31 cellular contexts compared by ENCODE assay signal in the genomic region with DNA sequence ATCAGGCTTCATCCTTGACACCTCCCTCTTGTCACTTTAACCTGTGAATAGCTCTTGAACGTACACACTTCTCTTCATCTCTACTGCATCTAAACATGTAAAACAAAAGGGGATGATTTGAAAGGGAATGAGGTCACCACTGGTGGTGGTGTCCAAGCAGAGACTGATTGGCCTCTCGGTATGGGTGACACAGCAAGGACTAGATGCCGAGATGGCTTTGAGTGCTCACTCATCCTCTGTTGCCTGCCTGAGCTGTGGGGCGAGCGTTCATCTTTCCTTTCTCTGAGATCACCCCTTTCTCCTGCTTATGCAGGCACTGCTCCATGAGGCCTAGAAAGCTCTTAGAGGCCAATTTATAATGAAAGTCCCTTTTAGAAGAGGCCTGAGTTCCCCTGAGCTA.
"Had no signal": no experiment of that assay in that cellular context is flagged by ENCODE, and none has a peak within 500 bp of the region (broad histone marks: within the 10 kb centered on the region; RNA-seq: fewer than 3 reads in every experiment).

No MANE protein-coding gene starts in this region.

- H3K4me3 ChIP-seq: ascending aorta, breast epithelium, cardiac muscle cell, coronary artery, dorsolateral prefrontal cortex, esophagus squamous epithelium, gastroesophageal sphincter, heart right ventricle had no signal

- H3K9me3 ChIP-seq: ascending aorta, breast epithelium, esophagus squamous epithelium, gastroesophageal sphincter, heart right ventricle had no signal

- H3K4me1 Mint-ChIP-seq: activated CD4-positive, alpha-beta memory T cell treated with anti-CD3 and anti-CD28 coated beads, Interleukin-2, amount 10 ng/mL, durations not matched to agents 7 days and 5 days; activated CD4-positive, alpha-beta T cell treated with anti-CD3 and anti-CD28 coated beads for 36 hours; activated naive CD4-positive, alpha-beta T cell treated with anti-CD3 and anti-CD28 coated beads, Interleukin-2, amount 10 ng/mL, durations not matched to agents 7 days and 5 days; activated naive CD8-positive, alpha-beta T cell treated with anti-CD3 and anti-CD28 coated beads, Interleukin-2, amount 10 ng/mL, durations not matched to agents 7 days and 5 days; brain had no signal

- H3K9me3 Mint-ChIP-seq: activated CD4-positive, alpha-beta memory T cell treated with anti-CD3 and anti-CD28 coated beads, Interleukin-2, amount 10 ng/mL, durations not matched to agents 7 days and 5 days; activated CD4-positive, alpha-beta T cell treated with anti-CD3 and anti-CD28 coated beads, Interleukin-2, amount 10 ng/mL, durations not matched to agents 24 days and 14 days; activated naive CD4-positive, alpha-beta T cell treated with anti-CD3 and anti-CD28 coated beads, Interleukin-2, amount 10 ng/mL, durations not matched to agents 7 days and 5 days; activated naive CD4-positive, alpha-beta T cell treated with anti-CD3 and anti-CD28 coated beads, Interleukin-2, amount 50 U/mL, for 72 hours; activated naive CD8-positive, alpha-beta T cell treated with anti-CD3 and anti-CD28 coated beads, Interleukin-2, amount 10 ng/mL, durations not matched to agents 7 days and 5 days; activated T-cell treated with anti-CD3 and anti-CD28 coated beads, Interleukin-2, amount 50 U/mL, for 72 hours; dendritic cell treated with granulocyte-macrophage colony-stimulating factor and Interleukin-4, amounts not matched to agents 40 ng/mL and 50 ng/mL, for 4 days; T-helper 2 cell treated with Interferon-gamma antibody and Interleukin-4, amounts not matched to agents 5 μg/mL and 100 μg/mL, for 36 hours had no signal

- H3K36me3 Mint-ChIP-seq: activated naive CD4-positive, alpha-beta T cell treated with anti-CD3 and anti-CD28 coated beads, Interleukin-2, amount 10 ng/mL, durations not matched to agents 7 days and 5 days; activated naive CD4-positive, alpha-beta T cell treated with anti-CD3 and anti-CD28 coated beads, Interleukin-2, amount 50 U/mL, for 72 hours; activated naive CD8-positive, alpha-beta T cell treated with anti-CD3 and anti-CD28 coated beads, Interleukin-2, amount 10 ng/mL, durations not matched to agents 7 days and 5 days; brain had no signal

- H3K27me3 Mint-ChIP-seq: brain had no signal

- H3K4me1 ChIP-seq: ascending aorta, breast epithelium, esophagus squamous epithelium, gastroesophageal sphincter, heart right ventricle had no signal

- DNase-seq: activated CD4-positive, alpha-beta memory T cell treated with anti-CD3 and anti-CD28 coated beads, Interleukin-2, amount 10 ng/mL, durations not matched to agents 7 days and 5 days; activated CD4-positive, alpha-beta T cell treated with anti-CD3 and anti-CD28 coated beads for 36 hours; activated CD4-positive, alpha-beta T cell treated with anti-CD3 and anti-CD28 coated beads, Interleukin-2, amount 10 ng/mL, durations not matched to agents 24 days and 14 days; activated CD4-positive, CD25-positive, alpha-beta regulatory T cell; activated CD4-positive, CD25-positive, alpha-beta regulatory T cell treated with anti-CD3 and anti-CD28 coated beads, Interleukin-2, amount 50 U/mL, for 72 hours; activated CD8-positive, alpha-beta memory T cell treated with anti-CD3 and anti-CD28 coated beads, Interleukin-2, amount 50 U/mL, for 4 hours; activated gamma-delta T cell; activated naive CD4-positive, alpha-beta T cell; activated naive CD4-positive, alpha-beta T cell treated with anti-CD3 and anti-CD28 coated beads, Interleukin-2, amount 10 ng/mL, durations not matched to agents 7 days and 5 days; activated naive CD8-positive, alpha-beta T cell treated with anti-CD3 and anti-CD28 coated beads, Interleukin-2, amount 10 ng/mL, durations not matched to agents 7 days and 5 days; activated T-cell treated with anti-CD3 and anti-CD28 coated beads, Interleukin-2, amount 50 U/mL, for 1 hour; activated T-cell treated with anti-CD3 and anti-CD28 coated beads, Interleukin-2, amount 50 U/mL, for 72 hours; central memory CD4-positive, alpha-beta T cell; cerebellar nuclear complex; dorsolateral prefrontal cortex; effector memory CD4-positive, alpha-beta T cell; erythroblast; esophagus squamous epithelium; heart right ventricle; T-helper 1 cell; T-helper 17 cell; T1000 had no signal

- H3K27ac ChIP-seq: ascending aorta, breast epithelium, cardiac muscle cell, coronary artery, dorsolateral prefrontal cortex, esophagus squamous epithelium, gastroesophageal sphincter, heart right ventricle had no signal

- ATAC-seq: activated CD4-positive, alpha-beta T cell treated with anti-CD3 and anti-CD28 coated beads for 36 hours; activated naive CD4-positive, alpha-beta T cell treated with anti-CD3 and anti-CD28 coated beads, Interleukin-2, amount 50 U/mL, for 72 hours; gastroesophageal sphincter; heart right ventricle; T-helper 17 cell had no signal

- H3K27me3 ChIP-seq: ascending aorta, breast epithelium, cardiac muscle cell, dorsolateral prefrontal cortex, esophagus squamous epithelium, gastroesophageal sphincter, heart right ventricle had no signal

- H3K27ac Mint-ChIP-seq: activated CD4-positive, alpha-beta memory T cell treated with anti-CD3 and anti-CD28 coated beads, Interleukin-2, amount 10 ng/mL, durations not matched to agents 7 days and 5 days; activated CD4-positive, alpha-beta T cell treated with anti-CD3 and anti-CD28 coated beads for 36 hours; activated CD4-positive, alpha-beta T cell treated with anti-CD3 and anti-CD28 coated beads, Interleukin-2, amount 10 ng/mL, durations not matched to agents 24 days and 14 days; activated naive CD4-positive, alpha-beta T cell treated with anti-CD3 and anti-CD28 coated beads, Interleukin-2, amount 10 ng/mL, durations not matched to agents 7 days and 5 days; activated naive CD4-positive, alpha-beta T cell treated with anti-CD3 and anti-CD28 coated beads, Interleukin-2, amount 50 U/mL, for 72 hours; activated naive CD8-positive, alpha-beta T cell treated with anti-CD3 and anti-CD28 coated beads, Interleukin-2, amount 10 ng/mL, durations not matched to agents 7 days and 5 days; activated T-cell treated with anti-CD3 and anti-CD28 coated beads, Interleukin-2, amount 50 U/mL, for 72 hours; brain; dendritic cell treated with granulocyte-macrophage colony-stimulating factor and Interleukin-4, amounts not matched to agents 40 ng/mL and 50 ng/mL, for 4 days; T-helper 17 cell; T-helper 2 cell treated with Interferon-gamma antibody and Interleukin-4, amounts not matched to agents 5 μg/mL and 100 μg/mL, for 36 hours had no signal

- H3K36me3 ChIP-seq: ascending aorta, breast epithelium, cardiac muscle cell, esophagus squamous epithelium, gastroesophageal sphincter, heart right ventricle had no signal

- H3K4me3 Mint-ChIP-seq: activated CD4-positive, alpha-beta memory T cell treated with anti-CD3 and anti-CD28 coated beads, Interleukin-2, amount 10 ng/mL, durations not matched to agents 7 days and 5 days; activated CD4-positive, alpha-beta T cell treated with anti-CD3 and anti-CD28 coated beads for 36 hours; activated CD4-positive, alpha-beta T cell treated with anti-CD3 and anti-CD28 coated beads, Interleukin-2, amount 10 ng/mL, durations not matched to agents 24 days and 14 days; activated naive CD4-positive, alpha-beta T cell treated with anti-CD3 and anti-CD28 coated beads, Interleukin-2, amount 10 ng/mL, durations not matched to agents 7 days and 5 days; activated naive CD8-positive, alpha-beta T cell treated with anti-CD3 and anti-CD28 coated beads, Interleukin-2, amount 10 ng/mL, durations not matched to agents 7 days and 5 days; activated T-cell treated with anti-CD3 and anti-CD28 coated beads, Interleukin-2, amount 50 U/mL, for 72 hours; brain; dendritic cell treated with granulocyte-macrophage colony-stimulating factor and Interleukin-4, amounts not matched to agents 40 ng/mL and 50 ng/mL, for 4 days; T-helper 17 cell; T-helper 2 cell treated with Interferon-gamma antibody and Interleukin-4, amounts not matched to agents 5 μg/mL and 100 μg/mL, for 36 hours had no signal
